In genomic region chr1:154418062-154418897, GRCh38 we compare ENCODE assay signal across 8 cellular contexts. TPM values are rescaled to one million over a fixed set of nuclear protein-coding genes. Genes with fewer than 3 reads are reported as not detected.
DNase-seq lines count a peak whose midpoint lies in the region; ATAC-seq, FAIRE-seq and TF ChIP-seq lines count a peak whose summit lies in the region.

No MANE protein-coding gene starts in this region.

- peaks cover 75% of the 10 kb centered on the region for H3K4me1 Mint-ChIP-seq in stimulated activated naive CD8-positive, alpha-beta T cell treated with anti-CD3 and anti-CD28 coated beads, Interleukin-15, amount 100 ng/mL, for 72 hours

- H3K27ac Mint-ChIP-seq in stimulated activated naive CD8-positive, alpha-beta T cell treated with anti-CD3 and anti-CD28 coated beads, Interleukin-15, amount 100 ng/mL, for 72 hours: peak overlapping the region; percentile 85 to 97

- H3K27me3 Mint-ChIP-seq in stimulated activated naive CD8-positive, alpha-beta T cell treated with anti-CD3 and anti-CD28 coated beads, Interleukin-15, amount 100 ng/mL, for 72 hours: no peaks in the 10 kb centered on the region

- 49% methylated on average over 17 of the region's 17 CpGs for WGBS in hepatocyte (ENCODE audit: low lambda C conversion rate, missing lambda C conversion rate)

- H3K4me2 ChIP-seq in hepatocyte: peak overlapping the region; percentile 59

- no peak for FAIRE-seq in HTR-8/SVneo (lab: Jason Lieb, UNC)

- H3K79me2 ChIP-seq in hepatocyte: peaks cover 29% of the 10 kb centered on the region

- H3K9me2 ChIP-seq in hepatocyte (replicated peaks; ENCODE audit: insufficient read depth): no peaks in the 10 kb centered on the region

- peaks cover 24% of the 10 kb centered on the region for H3K4me1 ChIP-seq in hepatocyte (ENCODE audit: insufficient read depth)

- no peaks in the 10 kb centered on the region for H4K20me1 ChIP-seq in hepatocyte (ENCODE audit: insufficient read depth, poor library complexity, severe bottlenecking)

- H2AFZ ChIP-seq in hepatocyte: no peak overlapping the region

- TF ChIP-seq CTCF in hepatocyte (IDR thresholded peaks at IDR 0.05; ENCODE audit: poor library complexity): no peak

- H3K9me3 ChIP-seq in hepatocyte (ENCODE audit: low read depth): no peaks in the 10 kb centered on the region

- ATAC-seq in stimulated activated naive CD8-positive, alpha-beta T cell treated with anti-CD3 and anti-CD28 coated beads, Interleukin-15, amount 100 ng/mL, for 72 hours: no peak

- peak overlapping the region; percentile 64 to 80 for H3K4me3 Mint-ChIP-seq in stimulated activated naive CD8-positive, alpha-beta T cell treated with anti-CD3 and anti-CD28 coated beads, Interleukin-15, amount 100 ng/mL, for 72 hours

- H3K27ac ChIP-seq in hepatocyte: peak overlapping the region; percentile 98

- H3K36me3 ChIP-seq in hepatocyte (replicated peaks; ENCODE audit: insufficient read depth, low read depth): no peaks in the 10 kb centered on the region

- H3K4me3 ChIP-seq in hepatocyte: no peak overlapping the region

- H3K27me3 ChIP-seq in hepatocyte: no peaks in the 10 kb centered on the region

- peak; percentile 46 for DNase-seq in NCI-H748 (lab: John Stamatoyannopoulos, UW; ENCODE audit: unreplicated experiment)
- no peak for DNase-seq in NCI-H748 treated with DMSO at 0.1 percent for 48 hours (lab: John Stamatoyannopoulos, UW)
- peak; percentile 52 for DNase-seq in activated CD4-positive, alpha-beta T cell treated with anti-CD3 and anti-CD28 coated beads for 48 hours
- peak; percentile 95 for DNase-seq in hepatocyte (ENCODE audit: low spot score)
- no peak for DNase-seq in stimulated activated naive CD8-positive, alpha-beta T cell treated with anti-CD3 and anti-CD28 coated beads, Interleukin-15, amount 100 ng/mL, for 72 hours
- no peak for DNase-seq in AG20443 (ENCODE audit: low spot score)
- no peak for DNase-seq in activated CD8-positive, alpha-beta memory T cell treated with anti-CD3 and anti-CD28 coated beads for 24 hours
- DNase-seq in HTR-8/SVneo (ENCODE audit: insufficient read length, low spot score): no peak

- no peaks in the 10 kb centered on the region for H3K9me3 Mint-ChIP-seq in stimulated activated naive CD8-positive, alpha-beta T cell treated with anti-CD3 and anti-CD28 coated beads, Interleukin-15, amount 100 ng/mL, for 72 hours

RNA-seq across cellular contexts. Expression of gene IL6R, which starts 13.1 kb away (rescaled TPM):
- 35.1 and 58.0 TPM in 2 replicates for total RNA-seq in hepatocyte
- 38.5 and 39.2 TPM in 2 replicates for polyA plus RNA-seq in hepatocyte

Comparison
In these comparisons a context has a peak if more than half of its experiments do, and no peak if none do; other contexts are left out.
1. DNase-seq: peak in NCI-H748 (single experiment), activated CD4-positive, alpha-beta T cell treated with anti-CD3 and anti-CD28 coated beads for 48 hours (single experiment) and hepatocyte (single experiment); none in NCI-H748 treated with DMSO at 0.1 percent for 48 hours (single experiment), stimulated activated naive CD8-positive, alpha-beta T cell treated with anti-CD3 and anti-CD28 coated beads, Interleukin-15, amount 100 ng/mL, for 72 hours (0 of 2), AG20443 (single experiment), activated CD8-positive, alpha-beta memory T cell treated with anti-CD3 and anti-CD28 coated beads for 24 hours (single experiment) and HTR-8/SVneo (single experiment).